ENCODE assay signal across 19 cellular contexts in genomic region chr1:61213612-61214011, GRCh38.
"Had no signal": no experiment of that assay in that cellular context is flagged by ENCODE, and none has a peak within 500 bp of the region (broad histone marks: within the 10 kb centered on the region; RNA-seq: fewer than 3 reads in every experiment).

No MANE protein-coding gene starts in this region.

- H3K36me3 ChIP-seq: colonic mucosa, heart right ventricle, left ventricle myocardium inferior, neutrophil, sigmoid colon, suprapubic skin, tibial artery, upper lobe of left lung, uterus had no signal

- H3K4me1 Mint-ChIP-seq: nephron progenitor cell had no signal

- H3K9me3 ChIP-seq: colonic mucosa, left ventricle myocardium inferior, neutrophil, sigmoid colon, suprapubic skin, tibial artery, upper lobe of left lung, uterus had no signal

- H3K27ac ChIP-seq: colonic mucosa, heart right ventricle, left ventricle myocardium inferior, neutrophil, sigmoid colon, skin epidermis, suprapubic skin, upper lobe of left lung, uterus had no signal

- H3K27me3 ChIP-seq: colonic mucosa, heart right ventricle, neutrophil, sigmoid colon, suprapubic skin, tibial artery, upper lobe of left lung, uterus had no signal

- H3K4me3 ChIP-seq: colonic mucosa, heart right ventricle, left ventricle myocardium inferior, lung, sigmoid colon, skin epidermis, suprapubic skin, tibial artery, upper lobe of left lung, uterus had no signal

- H3K27ac Mint-ChIP-seq: nephron progenitor cell had no signal

- H3K4me1 ChIP-seq: colonic mucosa had no signal

- DNase-seq: colonic mucosa; dermis blood vessel endothelial cell; heart right ventricle; islet precursor cell; left ventricle myocardium inferior; mesenchymal stem cell; midbrain; nephron progenitor cell; sigmoid colon; stimulated activated CD4-positive, alpha-beta T cell treated with anti-CD3 and anti-CD28 coated beads, Interleukin-2, amount 100 ng/mL, for 24 hours; stimulated activated CD4-positive, alpha-beta T cell treated with anti-CD3 and anti-CD28 coated beads, Interleukin-4, amount 100 ng/mL, for 4 hours; stimulated activated naive CD4-positive, alpha-beta T cell; tibial artery; upper lobe of left lung; uterus had no signal

- H3K4me3 Mint-ChIP-seq: nephron progenitor cell had no signal

- H3K9me3 Mint-ChIP-seq: nephron progenitor cell had no signal
